In genomic region chr6:92201618-92202017, GRCh38 we compare ENCODE assay signal across 31 cellular contexts.
A peak's percentile ranks its signal among the peaks of the same experiment; 100 is the strongest.
DNase-seq lines count a peak whose midpoint lies in the region; ATAC-seq and TF ChIP-seq lines count a peak whose summit lies in the region.
"Had no signal": no experiment of that assay in that cellular context is flagged by ENCODE, and none has a peak within 500 bp of the region (broad histone marks: within the 10 kb centered on the region; RNA-seq: fewer than 3 reads in every experiment).

No MANE protein-coding gene starts in this region.

- no peaks in the 10 kb centered on the region for H3K4me1 Mint-ChIP-seq in CD8-positive, alpha-beta memory T cell
- H3K4me1 Mint-ChIP-seq: activated B cell treated with CpG ODN at 0.5 μM for 24 hours; activated CD4-positive, alpha-beta T cell treated with anti-CD3 and anti-CD28 coated beads, Interleukin-2, amount 10 ng/mL, durations not matched to agents 7 days and 5 days; activated naive CD8-positive, alpha-beta T cell treated with anti-CD3 and anti-CD28 coated beads for 36 hours; CD4-positive, alpha-beta memory T cell; central memory CD8-positive, alpha-beta T cell; GM23338 had no signal

- no peak overlapping the region for H3K27ac Mint-ChIP-seq in CD8-positive, alpha-beta memory T cell
- H3K27ac Mint-ChIP-seq: activated B cell treated with CpG ODN at 0.5 μM for 24 hours; activated CD4-positive, alpha-beta T cell treated with anti-CD3 and anti-CD28 coated beads, Interleukin-2, amount 10 ng/mL, durations not matched to agents 7 days and 5 days; activated naive CD8-positive, alpha-beta T cell treated with anti-CD3 and anti-CD28 coated beads for 36 hours; activated T-cell treated with anti-CD3 and anti-CD28 coated beads, Interleukin-2, amount 50 U/mL, for 24 hours; CD4-positive, alpha-beta memory T cell; GM23338; HFFc6 had no signal

- TF ChIP-seq CTCF in NB4 (IDR thresholded peaks at IDR 0.05; ENCODE audit: low read depth, low read length), result no peak
- TF ChIP-seq CTCF in kidney epithelial cell (IDR thresholded peaks at IDR 0.05; ENCODE audit: insufficient read depth, low read length, poor library complexity, severe bottlenecking), result no peak
- no peak for TF ChIP-seq CTCF in heart right ventricle (IDR thresholded peaks at IDR 0.05)

- H3K36me3 ChIP-seq in kidney epithelial cell (ENCODE audit: control insufficient read depth, insufficient read depth, low read length) (no peaks in the 10 kb centered on the region), heart right ventricle (no peaks in the 10 kb centered on the region)
- H3K36me3 ChIP-seq in CD8-positive, alpha-beta memory T cell (ENCODE audit: insufficient read depth, low read length), result no peaks in the 10 kb centered on the region
- H3K36me3 ChIP-seq: gastroesophageal sphincter, Peyer's patch, right atrium auricular region had no signal

- POLR2A ChIA-PET in CD8-positive, alpha-beta memory T cell (lab: Charles Lee), result no interaction called here

- no peaks in the 10 kb centered on the region for H3K27me3 ChIP-seq in kidney epithelial cell (ENCODE audit: control insufficient read depth, insufficient read depth, low read length)
- H3K27me3 ChIP-seq in heart right ventricle, result no peaks in the 10 kb centered on the region
- H3K27me3 ChIP-seq in CD8-positive, alpha-beta memory T cell (ENCODE audit: insufficient read depth, low read length, poor library complexity, severe bottlenecking), result no peaks in the 10 kb centered on the region
- H3K27me3 ChIP-seq: gastroesophageal sphincter, Peyer's patch, right atrium auricular region, testis had no signal

- no peaks in the 10 kb centered on the region for H3K27me3 Mint-ChIP-seq in CD8-positive, alpha-beta memory T cell
- H3K27me3 Mint-ChIP-seq: activated B cell treated with CpG ODN at 0.5 μM for 24 hours; activated CD4-positive, alpha-beta T cell treated with anti-CD3 and anti-CD28 coated beads, Interleukin-2, amount 10 ng/mL, durations not matched to agents 7 days and 5 days; activated naive CD8-positive, alpha-beta T cell treated with anti-CD3 and anti-CD28 coated beads for 36 hours; activated T-cell treated with anti-CD3 and anti-CD28 coated beads, Interleukin-2, amount 50 U/mL, for 24 hours; CD4-positive, alpha-beta memory T cell; central memory CD8-positive, alpha-beta T cell had no signal

- H3K9me3 Mint-ChIP-seq in CD8-positive, alpha-beta memory T cell, result peaks cover 0 to 18% (median 10%) of the 10 kb centered on the region in 5 donors

- peaks cover 0 to 20% (median 0%) of the 10 kb centered on the region in 11 donors for H3K9me3 ChIP-seq in heart right ventricle
- H3K9me3 ChIP-seq in CD8-positive, alpha-beta memory T cell (ENCODE audit: low read length), result no peaks in the 10 kb centered on the region
- H3K9me3 ChIP-seq: A549, gastroesophageal sphincter, Peyer's patch, right atrium auricular region, testis had no signal

- no peak overlapping the region for H3K4me3 ChIP-seq in NB4 (ENCODE audit: low read depth, low read length)
- H3K4me3 ChIP-seq in kidney epithelial cell (ENCODE audit: low read depth, low read length), result no peak overlapping the region
- no peak overlapping the region for H3K4me3 ChIP-seq in heart right ventricle
- H3K4me3 ChIP-seq in CD8-positive, alpha-beta memory T cell (ENCODE audit: low read length), result no peak overlapping the region
- H3K4me3 ChIP-seq: A549, gastroesophageal sphincter, GM23338, K562, Peyer's patch, right atrium auricular region, testis had no signal

- ATAC-seq in GM21737 (IDR thresholded peaks at IDR 0.05; ENCODE audit: unreplicated experiment), result no peak
- no peak for ATAC-seq in heart right ventricle
- ATAC-seq in GM19351 (IDR thresholded peaks at IDR 0.05; ENCODE audit: unreplicated experiment), result no peak
- ATAC-seq: A549; gastroesophageal sphincter; GM23338; K562; stimulated activated naive CD8-positive, alpha-beta T cell treated with anti-CD3 and anti-CD28 coated beads, Interleukin-15, Interleukin-2, amounts not matched to agents 100 U/mL and 50 U/mL, for 24 hours had no signal

- H3K27ac ChIP-seq in heart right ventricle, result no peak overlapping the region
- no peak overlapping the region for H3K27ac ChIP-seq in CD8-positive, alpha-beta memory T cell (ENCODE audit: low read depth, low read length)
- H3K27ac ChIP-seq: A549, gastroesophageal sphincter, Peyer's patch, right atrium auricular region, testis had no signal

- H3K36me3 Mint-ChIP-seq in CD8-positive, alpha-beta memory T cell, result no peaks in the 10 kb centered on the region
- H3K36me3 Mint-ChIP-seq: activated naive CD8-positive, alpha-beta T cell treated with anti-CD3 and anti-CD28 coated beads for 36 hours; CD4-positive, alpha-beta memory T cell had no signal

- no peak overlapping the region for H3K4me3 Mint-ChIP-seq in CD8-positive, alpha-beta memory T cell
- H3K4me3 Mint-ChIP-seq: activated B cell treated with CpG ODN at 0.5 μM for 24 hours; activated CD4-positive, alpha-beta T cell treated with anti-CD3 and anti-CD28 coated beads, Interleukin-2, amount 10 ng/mL, durations not matched to agents 7 days and 5 days; activated naive CD8-positive, alpha-beta T cell treated with anti-CD3 and anti-CD28 coated beads for 36 hours; activated T-cell treated with anti-CD3 and anti-CD28 coated beads, Interleukin-2, amount 50 U/mL, for 24 hours; CD4-positive, alpha-beta memory T cell; central memory CD8-positive, alpha-beta T cell; GM23338; HFFc6 had no signal

- intact Hi-C loops in heart right ventricle (cut with DNase I), result no loop called here

- CTCF ChIA-PET in CD8-positive, alpha-beta memory T cell (lab: Charles Lee), result no interaction called here

- DNase-seq in H4 (ENCODE audit: low spot score) (peak; percentile 50), NB4 (ENCODE audit: low read depth) (peak; percentile 27), amniotic epithelial cell (ENCODE audit: low read depth) (peak; percentile 9), kidney epithelial cell (ENCODE audit: low read depth) (peak; percentile 2), heart right ventricle (no peak)
- no peak for DNase-seq in CD8-positive, alpha-beta memory T cell
- DNase-seq: activated B cell treated with CpG ODN at 0.5 μM for 24 hours; activated CD4-positive, alpha-beta T cell treated with anti-CD3 and anti-CD28 coated beads, Interleukin-2, amount 10 ng/mL, durations not matched to agents 7 days and 5 days; activated gamma-delta T cell; activated naive CD8-positive, alpha-beta T cell treated with anti-CD3 and anti-CD28 coated beads for 36 hours; activated T-cell treated with anti-CD3 and anti-CD28 coated beads, Interleukin-2, amount 50 U/mL, for 24 hours; CD4-positive, alpha-beta memory T cell; dermis blood vessel endothelial cell; HFFc6; hypothalamus; NCI-H1436; NCI-H2081; NCI-H69; Peyer's patch; stimulated activated CD4-positive, alpha-beta T cell treated with anti-CD3 and anti-CD28 coated beads, Interleukin-1b, Interleukin-23, amount 100 ng/mL, for 48 hours; stimulated activated naive CD8-positive, alpha-beta T cell treated with anti-CD3 and anti-CD28 coated beads, Interleukin-15, Interleukin-2, amounts not matched to agents 100 U/mL and 50 U/mL, for 24 hours; T1000; testis had no signal

- H3K4me1 ChIP-seq in heart right ventricle, result no peaks in the 10 kb centered on the region
- no peaks in the 10 kb centered on the region for H3K4me1 ChIP-seq in CD8-positive, alpha-beta memory T cell (ENCODE audit: insufficient read depth, low read length)
- H3K4me1 ChIP-seq: A549, gastroesophageal sphincter, Peyer's patch, right atrium auricular region, testis had no signal

- TF ChIP-seq POLR2A in NB4 (IDR thresholded peaks at IDR 0.05; ENCODE audit: extremely low read depth, insufficient read length), result no peak

Comparison
In these comparisons a context has a peak if more than half of its experiments do, and no peak if none do; other contexts are left out.
1. DNase-seq: peak in H4 (single experiment), NB4 (single experiment), amniotic epithelial cell (single experiment) and kidney epithelial cell (single experiment); none in heart right ventricle (0 of 2) and CD8-positive, alpha-beta memory T cell (0 of 5).